8 cellular contexts compared by ENCODE assay signal in the genomic region with DNA sequence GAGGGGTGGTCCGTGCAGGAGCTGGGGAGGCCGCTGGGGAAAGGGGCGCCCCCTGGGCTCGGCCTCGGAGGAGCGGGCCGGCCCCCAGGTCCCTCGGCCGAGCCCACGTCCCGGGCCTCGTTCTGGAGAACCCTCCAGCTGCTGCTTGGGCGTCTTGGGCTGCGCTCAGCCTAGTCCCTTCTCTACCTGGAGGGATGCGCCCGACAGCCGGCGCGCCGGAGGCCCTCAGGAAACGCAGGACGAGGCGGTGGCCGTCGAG. TPM values are rescaled to one million over a fixed set of nuclear protein-coding genes. Genes with fewer than 3 reads are reported as not detected.
DNase-seq lines count a peak whose midpoint lies in the region; ATAC-seq, FAIRE-seq and TF ChIP-seq lines count a peak whose summit lies in the region.

No MANE protein-coding gene starts in this region.

- 1 to 3% methylated on average over 14 to 25 of the region's 25 CpGs for WGBS in pancreas, 2 donors

- no peak for FAIRE-seq in pancreas (lab: Jason Lieb, UNC)

- no peaks in the 10 kb centered on the region for H3K27me3 ChIP-seq in pancreas

- peak overlapping the region; percentile 100 for H3K4me3 ChIP-seq in coronary artery
- H3K4me3 ChIP-seq in pancreas: peak overlapping the region; percentile 85 to 100 (median 96)

- DNase-seq in coronary artery (ENCODE audit: low spot score) (no peak), pancreas (peak in 1 of 6 donors; percentile 31), NOMO-1 treated with DMSO at 0.1 percent for 48 hours (lab: John Stamatoyannopoulos, UW; ENCODE audit: unreplicated experiment) (no peak)
- DNase-seq in stimulated activated naive CD4-positive, alpha-beta T cell treated with Interleukin-2 at 50 U/mL for 16 hours (lab: John Stamatoyannopoulos, UW): no peak
- DNase-seq in activated CD8-positive, alpha-beta memory T cell treated with anti-CD3 and anti-CD28 coated beads for 24 hours: no peak

- H3K36me3 ChIP-seq in pancreas: no peaks in the 10 kb centered on the region

- H3K4me1 ChIP-seq in pancreas: no peaks in the 10 kb centered on the region

- H3K9me3 ChIP-seq in pancreas: no peaks in the 10 kb centered on the region

- TF ChIP-seq CTCF in coronary artery (IDR thresholded peaks at IDR 0.05): no peak
- no peak for TF ChIP-seq CTCF in pancreas (IDR thresholded peaks at IDR 0.05)

- ATAC-seq in GM19397 (IDR thresholded peaks at IDR 0.05; ENCODE audit: unreplicated experiment): peak; percentile 16
- peak; percentile 10 for ATAC-seq in HG03565 (IDR thresholded peaks at IDR 0.05; ENCODE audit: unreplicated experiment)
- ATAC-seq in pancreas: peak in 1 of 4 donors; percentile 3
- ATAC-seq in HG03442 (IDR thresholded peaks at IDR 0.05; ENCODE audit: unreplicated experiment): no peak

- intact Hi-C loops in pancreas (cut with DNase I): no loop called here

- peak overlapping the region in 1 of 2 donors; percentile 97 for H3K27ac ChIP-seq in coronary artery
- peak overlapping the region in 2 of 4 donors; percentile 50 to 82 for H3K27ac ChIP-seq in pancreas

RNA-seq across cellular contexts. Expression of a gene that starts 0.3 kb away (rescaled TPM):
- 10 to 100 TPM; 14.9 to 30.5 (median 20.6) TPM for total RNA-seq in pancreas
- 100 to 1,000 TPM in 1 of 2 donors, 10 to 100 TPM in 1; 93.1 to 116 TPM for polyA plus RNA-seq in pancreas

RNA-seq across cellular contexts. Expression of a gene that starts 32.3 kb away (rescaled TPM):
- 10 to 100 TPM; 14.1 to 28.1 (median 20.7) TPM for total RNA-seq in pancreas
- 10 to 100 TPM; 42.8 to 63.9 TPM for polyA plus RNA-seq in pancreas

RNA-seq across cellular contexts. Expression of a gene that starts 42.5 kb away (rescaled TPM):
- total RNA-seq in pancreas: not detected
- polyA plus RNA-seq in pancreas: not detected

RNA-seq across cellular contexts. Expression of a gene that starts 47.5 kb away (rescaled TPM):
- total RNA-seq in pancreas: 1 to 10 TPM; 3.7 to 9.4 (median 7.0) TPM
- 10 to 100 TPM in 1 of 2 donors, 1 to 10 TPM in 1; 9.8 to 11.0 TPM for polyA plus RNA-seq in pancreas
